8 cellular contexts compared by ENCODE assay signal in the genomic region with DNA sequence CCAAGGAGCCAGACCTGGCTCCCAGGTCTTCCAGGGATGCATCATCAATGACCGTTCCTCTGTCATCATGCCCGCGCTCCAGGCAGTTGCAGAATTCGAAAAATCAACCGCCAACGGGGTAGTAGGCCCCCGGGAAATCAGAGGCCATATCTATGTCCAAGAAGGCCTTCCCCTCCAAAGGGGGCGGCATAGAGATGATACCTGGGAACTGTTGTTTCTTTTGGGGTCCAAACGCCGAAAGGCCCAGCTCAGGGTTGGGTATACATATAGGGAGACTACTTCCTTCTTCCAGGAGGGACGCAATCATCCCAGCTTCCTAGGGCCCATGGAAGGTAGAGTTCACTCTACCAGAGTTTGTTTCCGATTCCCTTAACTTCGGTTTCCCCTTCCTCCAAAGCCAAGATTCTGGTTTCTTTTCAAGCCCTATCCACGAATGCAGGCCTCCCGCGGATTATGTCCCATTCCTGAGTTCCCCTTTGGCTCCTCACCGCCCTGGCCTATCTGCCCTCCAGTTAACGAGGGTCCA. TPM values are rescaled to one million over a fixed set of nuclear protein-coding genes. Genes with fewer than 3 reads are reported as not detected.
DNase-seq lines count a peak whose midpoint lies in the region; ATAC-seq, FAIRE-seq and TF ChIP-seq lines count a peak whose summit lies in the region.

No MANE protein-coding gene starts in this region.

- H3K9ac ChIP-seq in OCI-LY3 (ENCODE audit: low read length): peak overlapping the region; percentile 99
- peak overlapping the region; percentile 81 to 100 for H3K9ac ChIP-seq in colonic mucosa (ENCODE audit: low read depth in 2 of 2, low read length in 2 of 2)

- no peaks in the 10 kb centered on the region for H3K27me3 Mint-ChIP-seq in T-helper 2 cell treated with Interferon-gamma antibody and Interleukin-4, amounts not matched to agents 5 μg/mL and 100 μg/mL, for 36 hours (ENCODE audit: low read depth)
- H3K27me3 Mint-ChIP-seq in memory B cell: peaks cover 31% of the 10 kb centered on the region

- ATAC-seq in memory B cell (ENCODE audit: low read depth) (no peak), HG02938 (IDR thresholded peaks at IDR 0.05; ENCODE audit: unreplicated experiment) (no peak), GM18498 (IDR thresholded peaks at IDR 0.05; ENCODE audit: unreplicated experiment) (no peak)

- H3K4me2 ChIP-seq in OCI-LY3 (ENCODE audit: low read length): peak overlapping the region; percentile 97

- H3K4me1 ChIP-seq in OCI-LY3 (ENCODE audit: low read length) (peaks cover 42% of the 10 kb centered on the region), colonic mucosa (peaks cover 10% of the 10 kb centered on the region)

- H3K4me3 Mint-ChIP-seq in T-helper 2 cell treated with Interferon-gamma antibody and Interleukin-4, amounts not matched to agents 5 μg/mL and 100 μg/mL, for 36 hours: peak overlapping the region; percentile 91
- H3K4me3 Mint-ChIP-seq in memory B cell: peak overlapping the region; percentile 81

- H3K9me3 Mint-ChIP-seq in T-helper 2 cell treated with Interferon-gamma antibody and Interleukin-4, amounts not matched to agents 5 μg/mL and 100 μg/mL, for 36 hours: no peaks in the 10 kb centered on the region
- H3K9me3 Mint-ChIP-seq in memory B cell: peaks cover 1% of the 10 kb centered on the region

- H3K36me3 ChIP-seq in OCI-LY3 (replicated peaks; ENCODE audit: low read depth, low read length) (peaks cover 32% of the 10 kb centered on the region), colonic mucosa (no peaks in the 10 kb centered on the region)

- no peaks in the 10 kb centered on the region for H3K9me3 ChIP-seq in OCI-LY3 (ENCODE audit: insufficient read depth, low read length)
- no peaks in the 10 kb centered on the region for H3K9me3 ChIP-seq in colonic mucosa

- H3K4me1 Mint-ChIP-seq in T-helper 2 cell treated with Interferon-gamma antibody and Interleukin-4, amounts not matched to agents 5 μg/mL and 100 μg/mL, for 36 hours (ENCODE audit: low read depth): peaks cover 37% of the 10 kb centered on the region
- H3K4me1 Mint-ChIP-seq in memory B cell: peaks cover 33% of the 10 kb centered on the region

- no peaks in the 10 kb centered on the region for H3K27me3 ChIP-seq in OCI-LY3 (ENCODE audit: low read depth, low read length)
- no peaks in the 10 kb centered on the region for H3K27me3 ChIP-seq in colonic mucosa

- peaks cover 32% of the 10 kb centered on the region for H3K36me3 Mint-ChIP-seq in T-helper 2 cell treated with Interferon-gamma antibody and Interleukin-4, amounts not matched to agents 5 μg/mL and 100 μg/mL, for 36 hours (ENCODE audit: low read depth)
- H3K36me3 Mint-ChIP-seq in memory B cell: peaks cover 2% of the 10 kb centered on the region

- H3K27ac ChIP-seq in OCI-LY3 (ENCODE audit: low read length): peak overlapping the region; percentile 87
- H3K27ac ChIP-seq in colonic mucosa: peak overlapping the region; percentile 95

- H2AFZ ChIP-seq in OCI-LY3 (ENCODE audit: low read depth, low read length): 0 out of 2 replicates have a peak overlapping the region, but pooled peaks have one; percentile 71

- no peak for DNase-seq in T-helper 2 cell treated with Interferon-gamma antibody and Interleukin-4, amounts not matched to agents 5 μg/mL and 100 μg/mL, for 36 hours (ENCODE audit: low spot score)
- DNase-seq in T-helper 2 cell (no peak), colonic mucosa (peak; percentile 44), memory B cell (ENCODE audit: low spot score in 2 of 2) (no peak), urothelium cell line (ENCODE audit: low spot score) (peak; percentile 23)

- peak overlapping the region; percentile 97 for H3K27ac Mint-ChIP-seq in T-helper 2 cell treated with Interferon-gamma antibody and Interleukin-4, amounts not matched to agents 5 μg/mL and 100 μg/mL, for 36 hours
- H3K27ac Mint-ChIP-seq in memory B cell: no peak overlapping the region

- peaks cover 44% of the 10 kb centered on the region for H4K20me1 ChIP-seq in OCI-LY3 (ENCODE audit: insufficient read depth, low read length)

- no peak for FAIRE-seq in urothelium cell line (lab: Jason Lieb, UNC)

- H3K79me2 ChIP-seq in OCI-LY3 (ENCODE audit: low read length): peaks cover 57% of the 10 kb centered on the region

- intact Hi-C loops in colonic mucosa (cut with DNase I): loop anchor here (2.0 kb wide), 1 partner anchor 127 kb away; no protein-coding TSS in a partner anchor

- H3K4me3 ChIP-seq in OCI-LY3 (ENCODE audit: low read length): peak overlapping the region; percentile 97
- H3K4me3 ChIP-seq in colonic mucosa: peak overlapping the region; percentile 98

- 0 out of 2 replicates have a peak, but pooled peaks have one; percentile 5 for TF ChIP-seq CTCF in OCI-LY3 (IDR thresholded peaks at IDR 0.05; ENCODE audit: low read depth, low read length)
- no peak for TF ChIP-seq CTCF in colonic mucosa (IDR thresholded peaks at IDR 0.05)

RNA-seq across cellular contexts. Expression of a gene that starts 0.8 kb away (rescaled TPM):
- 10 to 100 TPM; 37.9 to 41.5 TPM for total RNA-seq in colonic mucosa

RNA-seq across cellular contexts. Expression of a gene that starts 53.1 kb away (rescaled TPM):
- 10 to 100 TPM; 32.9 to 45.4 TPM for total RNA-seq in colonic mucosa

Comparison
In these comparisons a context has a peak if more than half of its experiments do, and no peak if none do; other contexts are left out.
1. DNase-seq: peak in colonic mucosa (single experiment) and urothelium cell line (single experiment); none in T-helper 2 cell treated with Interferon-gamma antibody and Interleukin-4, amounts not matched to agents 5 μg/mL and 100 μg/mL, for 36 hours (single experiment), T-helper 2 cell (0 of 5) and memory B cell (0 of 2).